In genomic region chr6:139983555-139984276, GRCh38 we compare ENCODE assay signal across 13 cellular contexts.
A peak's percentile ranks its signal among the peaks of the same experiment; 100 is the strongest.
DNase-seq lines count a peak whose midpoint lies in the region; ATAC-seq, FAIRE-seq and TF ChIP-seq lines count a peak whose summit lies in the region.
"Had no signal": no experiment of that assay in that cellular context is flagged by ENCODE, and none has a peak within 500 bp of the region (broad histone marks: within the 10 kb centered on the region; RNA-seq: fewer than 3 reads in every experiment).

No MANE protein-coding gene starts in this region.

- no peaks in the 10 kb centered on the region for H3K27me3 ChIP-seq in smooth muscle cell (ENCODE audit: low read depth)
- H3K27me3 ChIP-seq: gastrocnemius medialis had no signal

- peak overlapping the region; percentile 60 for H2AFZ ChIP-seq in smooth muscle cell (ENCODE audit: low read depth)

- no peaks in the 10 kb centered on the region for H3K36me3 ChIP-seq in smooth muscle cell (ENCODE audit: low read depth)
- H3K36me3 ChIP-seq: gastrocnemius medialis had no signal

- no peaks in the 10 kb centered on the region for H4K20me1 ChIP-seq in smooth muscle cell (ENCODE audit: low read depth)

- peaks cover 47% of the 10 kb centered on the region for H3K4me1 Mint-ChIP-seq in brain
- H3K4me1 Mint-ChIP-seq in stimulated activated naive CD8-positive, alpha-beta T cell treated with anti-CD3 and anti-CD28 coated beads, Interleukin-15, amount 100 ng/mL, for 72 hours = peaks cover 9% of the 10 kb centered on the region

- peak overlapping the region; percentile 29 for H3K9ac ChIP-seq in smooth muscle cell (ENCODE audit: low read depth)

- H3K9me3 ChIP-seq in smooth muscle cell (replicated peaks; ENCODE audit: low read depth) = no peaks in the 10 kb centered on the region
- H3K9me3 ChIP-seq: Caco-2, gastrocnemius medialis had no signal

- no peak overlapping the region for H3K4me3 ChIP-seq in smooth muscle cell
- H3K4me3 ChIP-seq: gastrocnemius medialis had no signal

- H3K36me3 Mint-ChIP-seq in brain = no peaks in the 10 kb centered on the region

- peak overlapping the region; percentile 37 to 91 (median 85) for H3K27ac Mint-ChIP-seq in brain
- no peak overlapping the region for H3K27ac Mint-ChIP-seq in stimulated activated naive CD8-positive, alpha-beta T cell treated with anti-CD3 and anti-CD28 coated beads, Interleukin-15, amount 100 ng/mL, for 72 hours

- H3K4me1 ChIP-seq in smooth muscle cell (ENCODE audit: low read depth) = peaks cover 38% of the 10 kb centered on the region

- no peaks in the 10 kb centered on the region for H3K79me2 ChIP-seq in smooth muscle cell (ENCODE audit: low read depth)

- H3K27me3 Mint-ChIP-seq in brain = no peaks in the 10 kb centered on the region
- no peaks in the 10 kb centered on the region for H3K27me3 Mint-ChIP-seq in stimulated activated naive CD8-positive, alpha-beta T cell treated with anti-CD3 and anti-CD28 coated beads, Interleukin-15, amount 100 ng/mL, for 72 hours

- no peak for TF ChIP-seq POLR2A in H54 (IDR thresholded peaks at IDR 0.05; ENCODE audit: low read depth, low read length)

- peak overlapping the region; percentile 77 for H3K27ac ChIP-seq in smooth muscle cell (ENCODE audit: low read depth)

- H3K4me2 ChIP-seq in smooth muscle cell = peak overlapping the region; percentile 76

- peak overlapping the region in 3 of 5 experiments; percentile 2 to 38 (median 9) for H3K4me3 Mint-ChIP-seq in brain
- H3K4me3 Mint-ChIP-seq in stimulated activated naive CD8-positive, alpha-beta T cell treated with anti-CD3 and anti-CD28 coated beads, Interleukin-15, amount 100 ng/mL, for 72 hours = no peak overlapping the region

- H3K9me3 Mint-ChIP-seq in brain = no peaks in the 10 kb centered on the region
- H3K9me3 Mint-ChIP-seq in stimulated activated naive CD8-positive, alpha-beta T cell treated with anti-CD3 and anti-CD28 coated beads, Interleukin-15, amount 100 ng/mL, for 72 hours = no peaks in the 10 kb centered on the region

- no peak for DNase-seq in H54 (ENCODE audit: insufficient read length, low spot score)
- DNase-seq in kidney tubule cell (ENCODE audit: low spot score) = peak; percentile 33
- DNase-seq in smooth muscle cell (lab: John Stamatoyannopoulos, UW; ENCODE audit: unreplicated experiment) = no peak
- DNase-seq in stimulated activated naive CD8-positive, alpha-beta T cell treated with anti-CD3 and anti-CD28 coated beads, Interleukin-15, amount 100 ng/mL, for 72 hours = no peak
- no peak for DNase-seq in NCI-H345 treated with DMSO at 0.1 percent for 48 hours (lab: John Stamatoyannopoulos, UW; ENCODE audit: unreplicated experiment)
- no peak for DNase-seq in NCI-H2081 (lab: John Stamatoyannopoulos, UW)
- DNase-seq: Caco-2; gastrocnemius medialis; NCI-H2029; OCI-M1; stimulated activated naive CD4-positive, alpha-beta T cell had no signal

- WGBS in smooth muscle cell (ENCODE audit: low lambda C conversion rate) = 48% methylated on average over 5 of the region's 5 CpGs

- FAIRE-seq in H54 (lab: Jason Lieb, UNC) = peak; percentile 23

- no peak for TF ChIP-seq CTCF in brain (conservative IDR thresholded peaks at IDR 0.05)
- TF ChIP-seq CTCF in smooth muscle cell (IDR thresholded peaks at IDR 0.05; ENCODE audit: borderline replicate concordance, insufficient read depth, poor library complexity, severe bottlenecking) = no peak

- H3F3A ChIP-seq in smooth muscle cell (ENCODE audit: low read depth) = peaks cover 21% of the 10 kb centered on the region

- no peak for ATAC-seq in HG03108 (IDR thresholded peaks at IDR 0.05; ENCODE audit: unreplicated experiment)
- no peak for ATAC-seq in stimulated activated naive CD8-positive, alpha-beta T cell treated with anti-CD3 and anti-CD28 coated beads, Interleukin-15, amount 100 ng/mL, for 72 hours
- ATAC-seq: gastrocnemius medialis had no signal

Comparison
In these comparisons a context has a peak if more than half of its experiments do, and no peak if none do; other contexts are left out.
1. H3K27ac Mint-ChIP-seq: peak in brain (5 of 5); none in stimulated activated naive CD8-positive, alpha-beta T cell treated with anti-CD3 and anti-CD28 coated beads, Interleukin-15, amount 100 ng/mL, for 72 hours (0 of 2).
2. H3K4me3 Mint-ChIP-seq: peak in brain (3 of 5); none in stimulated activated naive CD8-positive, alpha-beta T cell treated with anti-CD3 and anti-CD28 coated beads, Interleukin-15, amount 100 ng/mL, for 72 hours (0 of 2).